Comparison of ENCODE assay signal across 11 cellular contexts in genomic region chr12:121970901-121971300, GRCh38.
"Had no signal": no experiment of that assay in that cellular context is flagged by ENCODE, and none has a peak within 500 bp of the region (broad histone marks: within the 10 kb centered on the region; RNA-seq: fewer than 3 reads in every experiment).

No MANE protein-coding gene starts in this region.

- ATAC-seq: stimulated activated effector memory CD8-positive, alpha-beta T cell treated with anti-CD3 and anti-CD28 coated beads, Interleukin-12 subunit alpha, Interleukin-12 subunit beta, amount 100 ng/mL, for 72 hours had no signal

- DNase-seq: activated CD4-positive, alpha-beta T cell treated with anti-CD3 and anti-CD28 coated beads, Interleukin-2, amount 10 ng/mL, durations not matched to agents 7 days and 5 days; activated CD8-positive, alpha-beta memory T cell treated with anti-CD3 and anti-CD28 coated beads, Interleukin-2, amount 50 U/mL, for 48 hours; activated naive CD4-positive, alpha-beta T cell treated with Interleukin-2 at 50 U/mL for 16 hours; aorta; hippocampal formation; kidney; mesendoderm; ovary; stimulated activated CD4-positive, alpha-beta T cell treated with anti-CD3 and anti-CD28 coated beads, Interleukin-12 subunit alpha, Interleukin-12 subunit beta, amount 100 ng/mL, for 4 hours; T-helper 9 cell had no signal

- H3K4me3 ChIP-seq: ovary had no signal

- H3K27ac ChIP-seq: ovary had no signal

- H3K27me3 ChIP-seq: ovary had no signal

- H3K9me3 ChIP-seq: ovary had no signal

- H3K36me3 ChIP-seq: ovary had no signal
